In the genomic region with DNA sequence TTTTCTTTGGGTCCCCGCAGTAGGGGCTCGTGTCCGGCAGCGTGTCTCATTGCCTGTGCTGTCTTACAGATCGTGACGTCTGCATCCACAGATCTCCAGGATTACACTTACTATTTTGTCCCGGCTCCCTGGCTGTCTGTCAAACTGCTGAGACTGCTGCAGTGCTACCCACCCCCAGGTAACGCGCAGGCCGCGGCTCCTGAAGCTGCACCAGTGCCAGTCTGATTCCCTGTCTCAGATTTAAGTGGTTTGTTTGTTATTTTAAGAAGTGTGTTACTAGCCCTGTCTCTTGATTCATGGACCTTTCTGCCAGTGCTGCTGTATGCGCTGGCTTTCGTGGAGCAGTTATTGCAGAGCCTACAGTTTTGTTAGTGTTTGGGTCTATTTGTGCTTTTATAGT, we compare ENCODE assay signal across 27 cellular contexts. TPM values are rescaled to one million over a fixed set of nuclear protein-coding genes. Genes with fewer than 3 reads are reported as not detected.
"Had no signal": no experiment of that assay in that cellular context is flagged by ENCODE, and none has a peak within 500 bp of the region (broad histone marks: within the 10 kb centered on the region; RNA-seq: fewer than 3 reads in every experiment).

No MANE protein-coding gene starts in this region.

- H3K4me1 ChIP-seq: gastroesophageal sphincter, transverse colon had no signal

- H3K4me3 Mint-ChIP-seq: immature natural killer cell; natural killer cell treated with Interleukin-12 subunit alpha and Interleukin-12 subunit beta and Interleukin-15 and Interleukin-18, amount 100 ng/mL, for 72 hours; stimulated activated memory B cell treated with anti-CD40 and anti-IgM and Interleukin-4, amounts not matched to agents 10 μg/mL and 1 μg/mL and 100 μg/mL, for 72 hours had no signal

- H3K27ac ChIP-seq: esophagus squamous epithelium, gastroesophageal sphincter, stomach, thoracic aorta, transverse colon had no signal

- H3K36me3 Mint-ChIP-seq: natural killer cell treated with Interleukin-12 subunit alpha and Interleukin-12 subunit beta and Interleukin-15 and Interleukin-18, amount 100 ng/mL, for 72 hours had no signal

- H3K4me1 Mint-ChIP-seq: stimulated activated memory B cell treated with anti-CD40 and anti-IgM and Interleukin-4, amounts not matched to agents 10 μg/mL and 1 μg/mL and 100 μg/mL, for 72 hours had no signal

- H3K27ac Mint-ChIP-seq: immature natural killer cell; natural killer cell treated with Interleukin-12 subunit alpha and Interleukin-12 subunit beta and Interleukin-15 and Interleukin-18, amount 100 ng/mL, for 72 hours; stimulated activated memory B cell treated with anti-CD40 and anti-IgM and Interleukin-4, amounts not matched to agents 10 μg/mL and 1 μg/mL and 100 μg/mL, for 72 hours had no signal

- H3K9me3 Mint-ChIP-seq: natural killer cell treated with Interleukin-12 subunit alpha and Interleukin-12 subunit beta and Interleukin-15 and Interleukin-18, amount 100 ng/mL, for 72 hours; stimulated activated memory B cell treated with anti-CD40 and anti-IgM and Interleukin-4, amounts not matched to agents 10 μg/mL and 1 μg/mL and 100 μg/mL, for 72 hours had no signal

- DNase-seq: effector memory CD4-positive, alpha-beta T cell; esophagus squamous epithelium; foreskin fibroblast; immature natural killer cell; left ventricle myocardium superior; mesenchymal stem cell; midbrain; posterior cingulate gyrus; spleen; stimulated activated CD4-positive, alpha-beta T cell treated with anti-CD3 and anti-CD28 coated beads, Interleukin-15, amount 100 ng/mL, for 24 hours; stimulated activated CD4-positive, alpha-beta T cell treated with anti-CD3 and anti-CD28 coated beads, Interleukin-1b, Interleukin-23, amount 100 ng/mL, for 48 hours; stimulated activated CD4-positive, alpha-beta T cell treated with anti-CD3 and anti-CD28 coated beads, Interleukin-4, amount 100 ng/mL, for 24 hours; stomach; substantia nigra; transverse colon had no signal

- H3K27me3 ChIP-seq: esophagus squamous epithelium, gastroesophageal sphincter, spleen, stomach, transverse colon had no signal

- H3K27me3 Mint-ChIP-seq: natural killer cell treated with Interleukin-12 subunit alpha and Interleukin-12 subunit beta and Interleukin-15 and Interleukin-18, amount 100 ng/mL, for 72 hours; stimulated activated memory B cell treated with anti-CD40 and anti-IgM and Interleukin-4, amounts not matched to agents 10 μg/mL and 1 μg/mL and 100 μg/mL, for 72 hours had no signal

- H3K4me3 ChIP-seq: esophagus squamous epithelium, gastroesophageal sphincter, lung, spleen, stomach, thoracic aorta, transverse colon had no signal

- ATAC-seq: gastroesophageal sphincter; left ventricle myocardium superior; natural killer cell treated with Interleukin-12 subunit alpha and Interleukin-12 subunit beta and Interleukin-15 and Interleukin-18, amount 100 ng/mL, for 72 hours; sciatic nerve; stimulated activated memory B cell treated with anti-CD40 and anti-IgM and Interleukin-4, amounts not matched to agents 10 μg/mL and 1 μg/mL and 100 μg/mL, for 72 hours had no signal

- H3K9me3 ChIP-seq: esophagus squamous epithelium, gastroesophageal sphincter, spleen, stomach, thoracic aorta, transverse colon had no signal

RNA-seq across cellular contexts. Expression of a gene that starts 51.9 kb away (rescaled TPM):
- total RNA-seq: epithelial cell of proximal tubule; left ventricle myocardium superior; natural killer cell treated with Interleukin-12 subunit alpha and Interleukin-12 subunit beta and Interleukin-15 and Interleukin-18, amount 100 ng/mL, for 72 hours; osteocyte; pulmonary artery endothelial cell; sciatic nerve; skeletal muscle tissue; transverse colon; ureter had no signal
- polyA plus RNA-seq: immature natural killer cell, keratinocyte had no signal
